Comparison of ENCODE assay signal across 1 cellular context in genomic region chr11:110022548-110022947, GRCh38.
TF ChIP-seq lines count a peak whose summit lies in the region.

No MANE protein-coding gene starts in this region.

TF ChIP-seq in GM12878, 131 proteins besides CTCF, POLR2A, EP300 and RAD21:
- TF ChIP-seq TARDBP (IDR thresholded peaks at IDR 0.05; ENCODE audit: borderline replicate concordance) (no peak), MYB (IDR thresholded peaks at IDR 0.05; ENCODE audit: borderline replicate concordance, low read depth, low read length) (no peak), HDAC6 (IDR thresholded peaks at IDR 0.05; ENCODE audit: unreplicated experiment) (no peak), KDM1A (IDR thresholded peaks at IDR 0.05; ENCODE audit: borderline replicate concordance) (no peak), IRF3 (IDR thresholded peaks at IDR 0.05) (no peak), BMI1 (IDR thresholded peaks at IDR 0.05; ENCODE audit: borderline replicate concordance) (no peak), PML (IDR thresholded peaks at IDR 0.05; ENCODE audit: low read length) (no peak), RCOR1 (conservative IDR thresholded peaks at IDR 0.05; ENCODE audit: low read depth, low read length) (no peak), RAD51 (IDR thresholded peaks at IDR 0.05) (no peak), CHD1 (IDR thresholded peaks at IDR 0.05; ENCODE audit: low read depth, low read length) (no peak), HDGF (IDR thresholded peaks at IDR 0.05) (no peak), BCL11A (IDR thresholded peaks at IDR 0.05; ENCODE audit: low read depth, low read length) (no peak), CHD2 (IDR thresholded peaks at IDR 0.05; ENCODE audit: borderline replicate concordance, low read depth, low read length) (no peak), ZBED1 (IDR thresholded peaks at IDR 0.05; ENCODE audit: borderline replicate concordance) (no peak), HCFC1 (IDR thresholded peaks at IDR 0.05; ENCODE audit: low read length) (no peak), RFX5 (IDR thresholded peaks at IDR 0.05; ENCODE audit: low read depth, low read length) (no peak), STAT1 (conservative IDR thresholded peaks at IDR 0.05) (no peak)
- TF ChIP-seq, protein P1, sequence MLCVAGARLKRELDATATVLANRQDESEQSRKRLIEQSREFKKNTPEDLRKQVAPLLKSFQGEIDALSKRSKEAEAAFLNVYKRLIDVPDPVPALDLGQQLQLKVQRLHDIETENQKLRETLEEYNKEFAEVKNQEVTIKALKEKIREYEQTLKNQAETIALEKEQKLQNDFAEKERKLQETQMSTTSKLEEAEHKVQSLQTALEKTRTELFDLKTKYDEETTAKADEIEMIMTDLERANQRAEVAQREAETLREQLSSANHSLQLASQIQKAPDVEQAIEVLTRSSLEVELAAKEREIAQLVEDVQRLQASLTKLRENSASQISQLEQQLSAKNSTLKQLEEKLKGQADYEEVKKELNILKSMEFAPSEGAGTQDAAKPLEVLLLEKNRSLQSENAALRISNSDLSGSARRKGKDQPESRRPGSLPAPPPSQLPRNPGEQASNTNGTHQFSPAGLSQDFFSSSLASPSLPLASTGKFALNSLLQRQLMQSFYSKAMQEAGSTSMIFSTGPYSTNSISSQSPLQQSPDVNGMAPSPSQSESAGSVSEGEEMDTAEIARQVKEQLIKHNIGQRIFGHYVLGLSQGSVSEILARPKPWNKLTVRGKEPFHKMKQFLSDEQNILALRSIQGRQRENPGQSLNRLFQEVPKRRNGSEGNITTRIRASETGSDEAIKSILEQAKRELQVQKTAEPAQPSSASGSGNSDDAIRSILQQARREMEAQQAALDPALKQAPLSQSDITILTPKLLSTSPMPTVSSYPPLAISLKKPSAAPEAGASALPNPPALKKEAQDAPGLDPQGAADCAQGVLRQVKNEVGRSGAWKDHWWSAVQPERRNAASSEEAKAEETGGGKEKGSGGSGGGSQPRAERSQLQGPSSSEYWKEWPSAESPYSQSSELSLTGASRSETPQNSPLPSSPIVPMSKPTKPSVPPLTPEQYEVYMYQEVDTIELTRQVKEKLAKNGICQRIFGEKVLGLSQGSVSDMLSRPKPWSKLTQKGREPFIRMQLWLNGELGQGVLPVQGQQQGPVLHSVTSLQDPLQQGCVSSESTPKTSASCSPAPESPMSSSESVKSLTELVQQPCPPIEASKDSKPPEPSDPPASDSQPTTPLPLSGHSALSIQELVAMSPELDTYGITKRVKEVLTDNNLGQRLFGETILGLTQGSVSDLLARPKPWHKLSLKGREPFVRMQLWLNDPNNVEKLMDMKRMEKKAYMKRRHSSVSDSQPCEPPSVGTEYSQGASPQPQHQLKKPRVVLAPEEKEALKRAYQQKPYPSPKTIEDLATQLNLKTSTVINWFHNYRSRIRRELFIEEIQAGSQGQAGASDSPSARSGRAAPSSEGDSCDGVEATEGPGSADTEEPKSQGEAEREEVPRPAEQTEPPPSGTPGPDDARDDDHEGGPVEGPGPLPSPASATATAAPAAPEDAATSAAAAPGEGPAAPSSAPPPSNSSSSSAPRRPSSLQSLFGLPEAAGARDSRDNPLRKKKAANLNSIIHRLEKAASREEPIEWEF (IDR thresholded peaks at IDR 0.05; ENCODE audit: insufficient replicate concordance, low read depth, low read length): no peak
- TF ChIP-seq, protein P2, sequence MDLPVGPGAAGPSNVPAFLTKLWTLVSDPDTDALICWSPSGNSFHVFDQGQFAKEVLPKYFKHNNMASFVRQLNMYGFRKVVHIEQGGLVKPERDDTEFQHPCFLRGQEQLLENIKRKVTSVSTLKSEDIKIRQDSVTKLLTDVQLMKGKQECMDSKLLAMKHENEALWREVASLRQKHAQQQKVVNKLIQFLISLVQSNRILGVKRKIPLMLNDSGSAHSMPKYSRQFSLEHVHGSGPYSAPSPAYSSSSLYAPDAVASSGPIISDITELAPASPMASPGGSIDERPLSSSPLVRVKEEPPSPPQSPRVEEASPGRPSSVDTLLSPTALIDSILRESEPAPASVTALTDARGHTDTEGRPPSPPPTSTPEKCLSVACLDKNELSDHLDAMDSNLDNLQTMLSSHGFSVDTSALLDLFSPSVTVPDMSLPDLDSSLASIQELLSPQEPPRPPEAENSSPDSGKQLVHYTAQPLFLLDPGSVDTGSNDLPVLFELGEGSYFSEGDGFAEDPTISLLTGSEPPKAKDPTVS (IDR thresholded peaks at IDR 0.05; ENCODE audit: low read depth, low read length): no peak
